12 cellular contexts compared by ENCODE assay signal in the genomic region with DNA sequence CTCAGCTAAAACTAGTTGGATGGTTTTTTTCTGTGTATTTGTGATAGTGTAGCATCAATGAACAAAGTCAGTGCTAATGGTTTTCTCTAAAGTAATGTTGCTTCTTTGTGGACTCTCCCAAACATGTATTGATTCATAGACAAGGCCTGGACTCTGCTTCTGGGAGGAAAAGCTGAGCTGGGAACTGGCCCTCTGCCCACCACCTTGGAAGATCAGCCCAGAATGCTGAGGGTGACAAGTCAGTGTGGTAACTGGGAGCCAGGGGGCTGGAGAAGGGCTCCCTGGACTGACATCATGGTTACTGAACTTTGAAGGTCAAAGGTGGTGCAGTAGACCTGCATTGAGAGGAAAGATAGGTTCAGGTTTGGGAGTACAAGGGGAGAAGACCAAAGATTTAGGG. TPM values are rescaled to one million over a fixed set of nuclear protein-coding genes. Genes with fewer than 3 reads are reported as not detected.
DNase-seq lines count a peak whose midpoint lies in the region; ATAC-seq and TF ChIP-seq lines count a peak whose summit lies in the region.
"Had no signal": no experiment of that assay in that cellular context is flagged by ENCODE, and none has a peak within 500 bp of the region (broad histone marks: within the 10 kb centered on the region; RNA-seq: fewer than 3 reads in every experiment).

No MANE protein-coding gene starts in this region.

- peaks cover 71% of the 10 kb centered on the region for H3K4me1 Mint-ChIP-seq in osteocyte (ENCODE audit: unreplicated experiment)

- H3K4me3 Mint-ChIP-seq in osteocyte (ENCODE audit: unreplicated experiment): peak overlapping the region; percentile 90

- H3K9ac ChIP-seq in fibroblast of lung (ENCODE audit: insufficient read depth, low read length): no peak overlapping the region

- no peaks in the 10 kb centered on the region for H3K27me3 Mint-ChIP-seq in osteocyte (ENCODE audit: unreplicated experiment)

- peak overlapping the region; percentile 81 for H3K27ac Mint-ChIP-seq in osteocyte (ENCODE audit: unreplicated experiment)

- no peak overlapping the region for H2AFZ ChIP-seq in fibroblast of lung (ENCODE audit: low read length)

- no peaks in the 10 kb centered on the region for H3K9me3 Mint-ChIP-seq in osteocyte (ENCODE audit: unreplicated experiment)

- no peaks in the 10 kb centered on the region for H3K9me3 ChIP-seq in MG63
- H3K9me3 ChIP-seq in fibroblast of lung (ENCODE audit: control insufficient read depth, insufficient read depth, low read depth, low read length): no peaks in the 10 kb centered on the region
- H3K9me3 ChIP-seq: ascending aorta had no signal

- H3K27me3 ChIP-seq in MG63: no peaks in the 10 kb centered on the region
- no peaks in the 10 kb centered on the region for H3K27me3 ChIP-seq in fibroblast of lung (ENCODE audit: control insufficient read depth, insufficient read depth, low read length)
- H3K27me3 ChIP-seq: ascending aorta had no signal

- TF ChIP-seq CTCF in fibroblast of lung (conservative IDR thresholded peaks at IDR 0.05 in 1 of 2, IDR thresholded peaks at IDR 0.05 in 1 of 2; ENCODE audit: low read depth in 1 of 2, low read length in 2 of 2) (no peak), osteocyte (IDR thresholded peaks at IDR 0.05) (no peak)

- no peaks in the 10 kb centered on the region for H4K20me1 ChIP-seq in fibroblast of lung (ENCODE audit: control insufficient read depth, extremely low read depth, insufficient read depth, low read length)

- H3K4me2 ChIP-seq in fibroblast of lung (ENCODE audit: extremely low read depth, insufficient read depth, low read length): no peak overlapping the region

- H3K79me2 ChIP-seq in fibroblast of lung (ENCODE audit: control insufficient read depth, insufficient read depth, low read length): peaks cover 3% of the 10 kb centered on the region

- DNase-seq in AG20443 (ENCODE audit: low spot score) (peak; percentile 47), MG63 (peak; percentile 82), fibroblast of lung (ENCODE audit: low read depth in 2 of 2) (peak; percentile 31 to 80), osteocyte (ENCODE audit: extremely low spot score, unreplicated experiment) (no peak), NOMO-1 treated with DMSO at 0.1 percent for 48 hours (lab: John Stamatoyannopoulos, UW; ENCODE audit: unreplicated experiment) (no peak)
- DNase-seq in activated effector memory CD4-positive, alpha-beta T cell treated with Interleukin-2 at 50 U/mL for 16 hours: no peak
- DNase-seq: NCI-H1694 treated with DMSO at 0.1 percent for 48 hours had no signal

- no peak overlapping the region for H3K4me3 ChIP-seq in MG63
- no peak overlapping the region for H3K4me3 ChIP-seq in fibroblast of lung (replicated peaks in 1 of 4; ENCODE audit: control extremely low read depth in 1 of 4, insufficient read depth in 1 of 4, low read depth in 3 of 4, low read length in 4 of 4)

- H3K36me3 Mint-ChIP-seq in osteocyte (ENCODE audit: unreplicated experiment): peaks cover 13% of the 10 kb centered on the region

- peaks cover 4% of the 10 kb centered on the region for H3K36me3 ChIP-seq in MG63
- H3K36me3 ChIP-seq in fibroblast of lung (ENCODE audit: control insufficient read depth, insufficient read depth, low read length): no peaks in the 10 kb centered on the region
- H3K36me3 ChIP-seq: ascending aorta had no signal

- no peak overlapping the region for H3K27ac ChIP-seq in fibroblast of lung (ENCODE audit: insufficient read depth, low read length)
- H3K27ac ChIP-seq: RWPE1 had no signal

- ATAC-seq in GM21423 (IDR thresholded peaks at IDR 0.05; ENCODE audit: unreplicated experiment) (no peak), HG03354 (IDR thresholded peaks at IDR 0.05; ENCODE audit: poor library complexity, severe bottlenecking, unreplicated experiment) (no peak)

- H3K4me1 ChIP-seq in fibroblast of lung (ENCODE audit: control insufficient read depth, extremely low read depth, insufficient read depth, low read length): peaks cover 4% of the 10 kb centered on the region

RNA-seq across cellular contexts. Expression of gene ARHGAP31, which starts 3.0 kb away (rescaled TPM):
- 4.2 and 5.0 TPM in 2 replicates for total RNA-seq in MG63 (2014; rRNA removed; shearing (Covaris generic); ENCODE audit: low replicate concordance)
- total RNA-seq in fibroblast of lung: 3.3 and 3.5 TPM in 2 replicates
- polyA plus RNA-seq in fibroblast of lung: 5.1 and 8.1 TPM in 2 replicates
- polyA plus RNA-seq in fibroblast of lung (2012): 3.8 and 5.8 TPM in 2 replicates
- polyA minus RNA-seq in fibroblast of lung (ENCODE audit: low replicate concordance): 13.7 and 22.2 TPM in 2 replicates
- 49.7 and 51.0 TPM in 2 replicates for total RNA-seq in osteocyte
- polyA plus RNA-seq: neural cell had no signal

RNA-seq across cellular contexts. Expression of gene B4GALT4, which starts 56.5 kb away (rescaled TPM):
- total RNA-seq in MG63 (2014; rRNA removed; shearing (Covaris generic); ENCODE audit: low replicate concordance): 13.2 and 17.7 TPM in 2 replicates
- 16.4 and 19.5 TPM in 2 replicates for total RNA-seq in fibroblast of lung
- 25.8 and 32.4 TPM in 2 replicates for polyA plus RNA-seq in fibroblast of lung
- 23.4 and 28.1 TPM in 2 replicates for polyA plus RNA-seq in fibroblast of lung (2012)
- polyA minus RNA-seq in fibroblast of lung (ENCODE audit: low replicate concordance): 2.5 and 4.1 TPM in 2 replicates
- 21.7 and 21.8 TPM in 2 replicates for total RNA-seq in osteocyte

Comparison
In these comparisons a context has a peak if more than half of its experiments do, and no peak if none do; other contexts are left out.
1. DNase-seq: peak in AG20443 (single experiment), MG63 (single experiment) and fibroblast of lung (2 of 2); none in osteocyte (single experiment), activated effector memory CD4-positive, alpha-beta T cell treated with Interleukin-2 at 50 U/mL for 16 hours (single experiment) and NOMO-1 treated with DMSO at 0.1 percent for 48 hours (single experiment).